Comparison of ENCODE assay signal across 24 cellular contexts in genomic region chr7:144468990-144469732, GRCh38.
DNase-seq lines count a peak whose midpoint lies in the region; ATAC-seq and TF ChIP-seq lines count a peak whose summit lies in the region.
"Had no signal": no experiment of that assay in that cellular context is flagged by ENCODE, and none has a peak within 500 bp of the region (broad histone marks: within the 10 kb centered on the region; RNA-seq: fewer than 3 reads in every experiment).

No MANE protein-coding gene starts in this region.

- H3K4me1 ChIP-seq in upper lobe of right lung, result no peaks in the 10 kb centered on the region
- H3K4me1 ChIP-seq: A549 had no signal

- TF ChIP-seq CTCF in epithelial cell of esophagus (IDR thresholded peaks at IDR 0.05; ENCODE audit: insufficient read depth, low read depth, low read length, missing control alignments) (no peak), upper lobe of right lung (IDR thresholded peaks at IDR 0.05) (no peak)

- H3K9me3 ChIP-seq in upper lobe of right lung, result no peaks in the 10 kb centered on the region
- H3K9me3 ChIP-seq: A549, SK-N-SH had no signal

- H3K36me3 ChIP-seq in upper lobe of right lung, result no peaks in the 10 kb centered on the region
- H3K36me3 ChIP-seq: stomach had no signal

- ATAC-seq in Right ventricle myocardium inferior (peak; percentile 79), upper lobe of right lung (peak; percentile 71)
- ATAC-seq: A549; activated T-cell treated with anti-CD3 and anti-CD28 coated beads, Interleukin-2, amount 50 U/mL, for 72 hours; GM12878 had no signal

- H3K4me3 ChIP-seq in epithelial cell of esophagus (ENCODE audit: low read length) (no peak overlapping the region), upper lobe of right lung (no peak overlapping the region)
- H3K4me3 ChIP-seq: A549, GM12878, skin epidermis, stomach had no signal

- H3K27me3 ChIP-seq in upper lobe of right lung, result no peaks in the 10 kb centered on the region
- H3K27me3 ChIP-seq: stomach had no signal

- DNase-seq in Right ventricle myocardium inferior (ENCODE audit: missing footprints) (no peak), cardiac septum (ENCODE audit: low spot score) (no peak), epithelial cell of esophagus (ENCODE audit: low read depth) (peak; percentile 26), kidney glomerular epithelial cell (lab: John Stamatoyannopoulos, UW) (peak; percentile 16), upper lobe of right lung (no peak), KG1 (lab: John Stamatoyannopoulos, UW) (no peak), NCI-H2107 treated with DMSO at 0.1 percent for 48 hours (lab: John Stamatoyannopoulos, UW; ENCODE audit: unreplicated experiment) (no peak), DMS 273 (lab: John Stamatoyannopoulos, UW; ENCODE audit: unreplicated experiment) (no peak)
- DNase-seq: activated B cell treated with CpG ODN at 0.5 μM for 24 hours; activated CD8-positive, alpha-beta memory T cell treated with anti-CD3 and anti-CD28 coated beads for 24 hours; activated naive CD4-positive, alpha-beta T cell treated with anti-CD3 and anti-CD28 coated beads, Interleukin-2, amount 50 U/mL, for 16 hours; activated T-cell treated with anti-CD3 and anti-CD28 coated beads, Interleukin-2, amount 50 U/mL, for 72 hours; H9; IMR-90; mesendoderm; MM.1S; NCI-H2227 treated with DMSO at 0.1 percent for 48 hours; SK-N-SH; stimulated activated CD4-positive, alpha-beta T cell treated with anti-CD3 and anti-CD28 coated beads, Interleukin-4, amount 100 ng/mL, for 24 hours; stomach had no signal

- intact Hi-C loops in Right ventricle myocardium inferior (cut with DNase I) (no loop called here), cardiac septum (cut with DNase I) (no loop called here), upper lobe of right lung (cut with DNase I) (no loop called here)

- H3K27ac ChIP-seq in upper lobe of right lung, result no peak overlapping the region
- H3K27ac ChIP-seq: A549, C4-2B, stomach had no signal

Comparison
In these comparisons a context has a peak if more than half of its experiments do, and no peak if none do; other contexts are left out.
1. DNase-seq: peak in epithelial cell of esophagus (single experiment) and kidney glomerular epithelial cell (single experiment); none in Right ventricle myocardium inferior (single experiment), cardiac septum (single experiment), upper lobe of right lung (single experiment), KG1 (single experiment), NCI-H2107 treated with DMSO at 0.1 percent for 48 hours (single experiment) and DMS 273 (single experiment).